In genomic region chr1:5876251-5876650, GRCh38 we compare ENCODE assay signal across 26 cellular contexts.
"Had no signal": no experiment of that assay in that cellular context is flagged by ENCODE, and none has a peak within 500 bp of the region (broad histone marks: within the 10 kb centered on the region; RNA-seq: fewer than 3 reads in every experiment).

No MANE protein-coding gene starts in this region.

- H3K4me3 ChIP-seq: stomach, suprapubic skin, testis, thoracic aorta, thyroid gland, tibial nerve, transverse colon, upper lobe of left lung, upper lobe of right lung, uterus, vagina had no signal

- H3K27ac ChIP-seq: stomach, suprapubic skin, testis, thoracic aorta, thyroid gland, tibial nerve, transverse colon, upper lobe of left lung, upper lobe of right lung, uterus, vagina had no signal

- H3K4me1 ChIP-seq: stomach, suprapubic skin, testis, thyroid gland, tibial nerve, transverse colon, upper lobe of left lung, upper lobe of right lung, uterus, vagina had no signal

- FAIRE-seq: urothelium cell line had no signal

- H3K9me3 ChIP-seq: suprapubic skin, testis, thoracic aorta, thyroid gland, transverse colon, upper lobe of right lung, uterus, vagina had no signal

- ATAC-seq: stimulated activated effector memory CD8-positive, alpha-beta T cell treated with anti-CD3 and anti-CD28 coated beads, Interleukin-12 subunit alpha, Interleukin-12 subunit beta, amount 100 ng/mL, for 72 hours; stimulated activated memory B cell treated with anti-CD40 and anti-IgM and Interleukin-4, amounts not matched to agents 10 μg/mL and 1 μg/mL and 100 μg/mL, for 72 hours; stimulated activated naive B cell treated with anti-CD40 and anti-IgM and Interleukin-4, amounts not matched to agents 10 μg/mL and 1 μg/mL and 100 μg/mL, for 72 hours; stimulated activated naive CD8-positive, alpha-beta T cell treated with anti-CD3 and anti-CD28 coated beads, Interleukin-15, amount 100 ng/mL, for 72 hours; upper lobe of right lung had no signal

- H3K36me3 ChIP-seq: uterus had no signal

- DNase-seq: stimulated activated CD4-positive, alpha-beta T cell treated with anti-CD3 and anti-CD28 coated beads, Interleukin-2, amount 100 ng/mL, for 24 hours; stimulated activated CD4-positive, alpha-beta T cell treated with anti-CD3 and anti-CD28 coated beads, Interleukin-2, amount 100 ng/mL, for 48 hours; stimulated activated CD4-positive, alpha-beta T cell treated with anti-CD3 and anti-CD28 coated beads, Interleukin-4, amount 100 ng/mL, for 1 hour; stimulated activated CD4-positive, alpha-beta T cell treated with anti-CD3 and anti-CD28 coated beads, Interleukin-4, amount 100 ng/mL, for 24 hours; stimulated activated CD4-positive, alpha-beta T cell treated with anti-CD3 and anti-CD28 coated beads, Interleukin-4, amount 100 ng/mL, for 4 hours; stimulated activated CD8-positive, alpha-beta memory T cell treated with anti-CD3 and anti-CD28 coated beads, Interleukin-4, amount 100 ng/mL, for 48 hours; stimulated activated naive B cell treated with anti-CD40 and anti-IgM and Interleukin-4, amounts not matched to agents 10 μg/mL and 1 μg/mL and 100 μg/mL, for 72 hours; stimulated activated naive CD4-positive, alpha-beta T cell; stimulated activated naive CD4-positive, alpha-beta T cell treated with Interleukin-2 at 50 U/mL for 16 hours; stimulated activated naive CD8-positive, alpha-beta T cell treated with anti-CD3 and anti-CD28 coated beads, Interleukin-15, amount 100 ng/mL, for 72 hours; stomach; substantia nigra; testis; thyroid gland; transverse colon; trophoblast cell; upper lobe of left lung; upper lobe of right lung; uterus had no signal

- H3K27me3 ChIP-seq: stomach, suprapubic skin, testis, thyroid gland, tibial nerve, transverse colon, upper lobe of left lung, upper lobe of right lung, uterus, vagina had no signal
